In genomic region chr15:82750831-82751181, GRCh38 we compare ENCODE assay signal across 8 cellular contexts. TPM values are rescaled to one million over a fixed set of nuclear protein-coding genes. Genes with fewer than 3 reads are reported as not detected.
A peak's percentile ranks its signal among the peaks of the same experiment; 100 is the strongest.
DNase-seq lines count a peak whose midpoint lies in the region; ATAC-seq and TF ChIP-seq lines count a peak whose summit lies in the region.

No MANE protein-coding gene starts in this region.

- H3K4ac ChIP-seq in IMR-90 (ENCODE audit: low read depth, low read length): peak overlapping the region; percentile 86

- peaks cover 5% of the 10 kb centered on the region; the same call in 1 of the 2 replicates for H4K20me1 ChIP-seq in IMR-90 (ENCODE audit: insufficient read depth, low read length)

- H3K27me3 Mint-ChIP-seq in immature natural killer cell (ENCODE audit: low read depth in 3 of 3): peaks cover 0 to 4% (median 0%) of the 10 kb centered on the region in 3 donors
- no peaks in the 10 kb centered on the region for H3K27me3 Mint-ChIP-seq in stimulated activated naive CD8-positive, alpha-beta T cell treated with anti-CD3 and anti-CD28 coated beads, Interleukin-15, Interleukin-2, amounts not matched to agents 100 ng/mL and 50 ng/mL, for 24 hours

- H3K14ac ChIP-seq in IMR-90 (replicated peaks; ENCODE audit: low read depth, low read length): peak overlapping the region; percentile 85

- peaks cover 23 to 28% of the 10 kb centered on the region in 2 experiments for H3K79me1 ChIP-seq in IMR-90 (ENCODE audit: low read depth in 1 of 2, low read length in 2 of 2)

- H4K8ac ChIP-seq in IMR-90 (ENCODE audit: low read depth in 2 of 2, low read length in 2 of 2): peak overlapping the region; percentile 86 to 97

- H3K36me3 ChIP-seq in IMR-90 (ENCODE audit: control insufficient read depth, insufficient read depth, low read length): peaks cover 6% of the 10 kb centered on the region

- H3K4me3 Mint-ChIP-seq in immature natural killer cell: peak overlapping the region; percentile 96 to 100 (median 98)
- H3K4me3 Mint-ChIP-seq in stimulated activated naive CD8-positive, alpha-beta T cell treated with anti-CD3 and anti-CD28 coated beads, Interleukin-15, Interleukin-2, amounts not matched to agents 100 ng/mL and 50 ng/mL, for 24 hours: peak overlapping the region; percentile 98

- in situ Hi-C loops in IMR-90 (cut with MboI; ENCODE audit: low sequenced_read_pairs): loop anchor here (10.0 kb wide), 1 partner anchor 64 kb away; no protein-coding TSS in a partner anchor

- peak overlapping the region; percentile 86 for H3K4me3 ChIP-seq in IMR-90 (ENCODE audit: insufficient read depth, low read depth, low read length)

- H3K4me2 ChIP-seq in IMR-90 (ENCODE audit: low read depth, low read length): peak overlapping the region; percentile 93

- intact Hi-C loops in IMR-90 (cut with micrococcal nuclease): loop anchor here (1.0 to 5.0 kb wide), 3 partner anchors 58 to 236 kb away; partner anchors contain the start of genes RAMAC, RPS17 and WHAMM

- H3K4me1 Mint-ChIP-seq in immature natural killer cell: peaks cover 38 to 59% of the 10 kb centered on the region in 2 donors
- H3K4me1 Mint-ChIP-seq in stimulated activated naive CD8-positive, alpha-beta T cell treated with anti-CD3 and anti-CD28 coated beads, Interleukin-15, Interleukin-2, amounts not matched to agents 100 ng/mL and 50 ng/mL, for 24 hours (ENCODE audit: low read depth): peaks cover 61% of the 10 kb centered on the region

- no peak overlapping the region for H2BK20ac ChIP-seq in IMR-90 (ENCODE audit: low read depth, low read length)

- peak overlapping the region; percentile 95 for H2AFZ ChIP-seq in IMR-90 (replicated peaks; ENCODE audit: low read length, poor library complexity)

- no peak for TF ChIP-seq RAD21 in IMR-90 (IDR thresholded peaks at IDR 0.05; ENCODE audit: low read length)

- H3K9me3 Mint-ChIP-seq in immature natural killer cell: no peaks in the 10 kb centered on the region
- H3K9me3 Mint-ChIP-seq in stimulated activated naive CD8-positive, alpha-beta T cell treated with anti-CD3 and anti-CD28 coated beads, Interleukin-15, Interleukin-2, amounts not matched to agents 100 ng/mL and 50 ng/mL, for 24 hours: no peaks in the 10 kb centered on the region

- H3K27ac ChIP-seq in IMR-90 (ENCODE audit: insufficient read depth, low read length): peak overlapping the region; percentile 72
- H3K27ac ChIP-seq in angular gyrus (ENCODE audit: low read depth, low read length): peak overlapping the region; percentile 64

- H3K27ac Mint-ChIP-seq in immature natural killer cell: peak overlapping the region; percentile 81 to 98 (median 95)
- peak overlapping the region; percentile 99 for H3K27ac Mint-ChIP-seq in stimulated activated naive CD8-positive, alpha-beta T cell treated with anti-CD3 and anti-CD28 coated beads, Interleukin-15, Interleukin-2, amounts not matched to agents 100 ng/mL and 50 ng/mL, for 24 hours

- H2BK5ac ChIP-seq in IMR-90 (ENCODE audit: low read depth, low read length, poor library complexity, severe bottlenecking): peak overlapping the region; percentile 61

- H2BK120ac ChIP-seq in IMR-90 (ENCODE audit: low read depth, low read length): no peak overlapping the region

- peaks cover 1 to 18% (median 17%) of the 10 kb centered on the region in 3 donors for H3K36me3 Mint-ChIP-seq in immature natural killer cell
- peaks cover 52% of the 10 kb centered on the region for H3K36me3 Mint-ChIP-seq in stimulated activated naive CD8-positive, alpha-beta T cell treated with anti-CD3 and anti-CD28 coated beads, Interleukin-15, Interleukin-2, amounts not matched to agents 100 ng/mL and 50 ng/mL, for 24 hours (ENCODE audit: low read depth)

- POLR2A ChIA-PET in GM10248 (lab: Yijun Ruan, JAX) (interaction anchor here (1.0 to 2.3 kb wide), 5 partner anchors 16 to 316 kb away, joined by 3 to 7 read pairs (median 3); partner anchors contain the start of genes BTBD1, FSD2 and RPS17), IMR-90 (lab: Charles Lee; ENCODE audit: unreplicated experiment) (no interaction called here)

- dilution Hi-C loops in IMR-90 (cut with HindIII; ENCODE audit: low sequenced_read_pairs, unreplicated experiment): no loop called here

- WGBS in IMR-90 (ENCODE audit: extremely low coverage in 2 of 2, insufficient read length in 1 of 2), 2 experiments: 0% methylated on average over 2 of the region's 8 CpGs; no CpG with 5 or more reads in 1 of the 2 experiments

- peak; percentile 32 for DNase-seq in GM10248 (ENCODE audit: extremely low spot score)
- no peak for DNase-seq in IMR-90
- DNase-seq in immature natural killer cell: no peak
- no peak for DNase-seq in epidermal melanocyte (ENCODE audit: insufficient read length, low spot score)
- DNase-seq in KG1 (lab: John Stamatoyannopoulos, UW): no peak

- no peak overlapping the region for H3K18ac ChIP-seq in IMR-90 (ENCODE audit: low read depth, low read length)

- H3K9me1 ChIP-seq in IMR-90 (ENCODE audit: insufficient read depth, low read length): no peaks in the 10 kb centered on the region; the same call in 1 of the 2 replicates

- H3K23ac ChIP-seq in IMR-90 (ENCODE audit: low read depth, low read length): peak overlapping the region; percentile 75; the same call in 1 of the 2 replicates

- peak overlapping the region; percentile 92 for H3K9ac ChIP-seq in IMR-90 (ENCODE audit: low read depth, low read length)

- H3K9me3 ChIP-seq in IMR-90 (ENCODE audit: control insufficient read depth, insufficient read depth, low read length): no peaks in the 10 kb centered on the region

- H2AK9ac ChIP-seq in IMR-90 (replicated peaks; ENCODE audit: low read depth, low read length, poor library complexity): peak overlapping the region; percentile 93

- TF ChIP-seq CTCF in GM10248 (IDR thresholded peaks at IDR 0.05; ENCODE audit: control extremely low read depth, extremely low read depth, low read depth, missing control alignments) (no peak), IMR-90 (conservative IDR thresholded peaks at IDR 0.05; ENCODE audit: low read depth, low read length) (no peak)

- no peaks in the 10 kb centered on the region for H3K27me3 ChIP-seq in IMR-90 (ENCODE audit: control insufficient read depth, insufficient read depth, low read length)

- no peak for TF ChIP-seq POLR2A in IMR-90 (IDR thresholded peaks at IDR 0.05; ENCODE audit: low read depth, low read length)

- peak overlapping the region; percentile 72 for H2AK5ac ChIP-seq in IMR-90 (ENCODE audit: low read depth, low read length)

- peak overlapping the region; percentile 63; the same call in 1 of the 2 replicates for H4K91ac ChIP-seq in IMR-90 (ENCODE audit: insufficient read depth, low read depth, low read length)

- H3K4me1 ChIP-seq in IMR-90 (ENCODE audit: control insufficient read depth, insufficient read depth, low read length): peaks cover 2% of the 10 kb centered on the region; the same call in 1 of the 2 replicates

- CTCF ChIA-PET in GM10248 (lab: Yijun Ruan, JAX): interaction anchor here (0.9 to 2.1 kb wide), 11 partner anchors 10 to 235 kb away, joined by 3 to 6 read pairs (median 3); partner anchors contain the start of gene RAMAC
- CTCF ChIA-PET in IMR-90 (lab: Yijun Ruan, JAX): interaction anchor here (0.8 kb wide), 1 partner anchor 260 kb away, joined by 3 read pairs; the partner anchor contains the start of gene C15orf40

- peak overlapping the region; percentile 88 for H3K56ac ChIP-seq in IMR-90 (ENCODE audit: extremely low read depth, insufficient read depth, low read length)

- ATAC-seq in GM21529 (IDR thresholded peaks at IDR 0.05; ENCODE audit: unreplicated experiment): peak; percentile 28
- peak; percentile 2; the same call in 1 of the 2 replicates for ATAC-seq in IMR-90 (ENCODE audit: low read depth)

- no TSS peak for BruUV-seq in IMR-90 (replicated peaks; lab: Mats Ljungman, UMichigan)

- H2BK15ac ChIP-seq in IMR-90 (ENCODE audit: low read depth, low read length): no peak overlapping the region

- peak overlapping the region; percentile 90 for H4K5ac ChIP-seq in IMR-90 (ENCODE audit: low read depth, low read length)

TF ChIP-seq in IMR-90, 13 proteins besides CTCF, POLR2A, EP300 and RAD21:
- TF ChIP-seq MXI1 (IDR thresholded peaks at IDR 0.05; ENCODE audit: borderline replicate concordance, low read depth, low read length): no peak
- TF ChIP-seq RFX5 (IDR thresholded peaks at IDR 0.05; ENCODE audit: low read depth, low read length): no peak
- no peak for TF ChIP-seq NFE2L2 (IDR thresholded peaks at IDR 0.05; ENCODE audit: low read depth, low read length)
- no peak for TF ChIP-seq MAFK (IDR thresholded peaks at IDR 0.05; ENCODE audit: low read depth, low read length)
- no peak for TF ChIP-seq CHD1 (IDR thresholded peaks at IDR 0.05; ENCODE audit: low read depth, low read length)
TF ChIP-seq in IMR-90: peak in this region for 0.

RNA-seq across cellular contexts. Expression of gene AP3B2, which starts 41.1 kb away (rescaled TPM):
- total RNA-seq in IMR-90 (2012; rRNA removed): not detected in 2 replicates
- polyA plus RNA-seq in IMR-90 (2012; rRNA removed): 0.07 and 0.14 TPM in 2 replicates
- polyA plus RNA-seq in IMR-90 (2012; cell fraction: cytosol; rRNA removed): 0.13 TPM in 1 of 2 replicates, not detected in the other
- 0.21 and 0.38 TPM in 2 replicates for polyA plus RNA-seq in IMR-90 (2012; cell fraction: nucleus; rRNA removed; ENCODE audit: low replicate concordance)
- polyA plus RNA-seq in immature natural killer cell: not detected

RNA-seq across cellular contexts. Expression of gene FSD2, which starts 55.1 kb away (rescaled TPM):
- not detected in 2 replicates for total RNA-seq in IMR-90 (2012; rRNA removed)
- polyA plus RNA-seq in IMR-90 (2012; rRNA removed): not detected in 2 replicates
- not detected in 2 replicates for polyA plus RNA-seq in IMR-90 (2012; cell fraction: cytosol; rRNA removed)
- not detected in 2 replicates for polyA plus RNA-seq in IMR-90 (2012; cell fraction: nucleus; rRNA removed; ENCODE audit: low replicate concordance)
- polyA plus RNA-seq in immature natural killer cell: not detected

RNA-seq across cellular contexts. Expression of gene WHAMM, which starts 58.6 kb away (rescaled TPM):
- total RNA-seq in IMR-90 (2012; rRNA removed): 1.4 and 1.9 TPM in 2 replicates
- 3.8 and 4.1 TPM in 2 replicates for polyA plus RNA-seq in IMR-90 (2012; rRNA removed)
- 1.8 and 2.5 TPM in 2 replicates for polyA plus RNA-seq in IMR-90 (2012; cell fraction: cytosol; rRNA removed)
- 6.3 and 7.5 TPM in 2 replicates for polyA plus RNA-seq in IMR-90 (2012; cell fraction: nucleus; rRNA removed; ENCODE audit: low replicate concordance)
- polyA plus RNA-seq in immature natural killer cell: 1 to 10 TPM; 3.3 to 5.2 (median 4.1) TPM
